Comparison of ENCODE assay signal across 18 cellular contexts in the genomic region with DNA sequence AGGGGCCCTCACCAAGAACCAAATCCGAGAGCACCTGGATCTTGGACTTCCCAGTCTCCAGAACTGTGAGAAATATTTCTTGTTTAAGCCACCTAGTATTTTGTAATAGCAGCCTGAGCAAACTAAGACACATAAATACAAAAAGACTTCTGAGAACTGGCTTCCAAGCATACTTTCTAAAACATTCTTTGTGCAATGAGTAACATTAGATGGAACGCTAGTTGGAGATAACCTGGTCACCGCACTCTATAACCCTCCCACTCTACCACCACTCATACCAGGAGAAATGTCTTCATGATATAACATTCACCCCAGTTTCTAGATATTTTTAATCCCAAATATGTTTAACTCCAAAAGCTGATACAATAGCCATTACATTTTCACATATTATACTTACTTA.
"Had no signal": no experiment of that assay in that cellular context is flagged by ENCODE, and none has a peak within 500 bp of the region (broad histone marks: within the 10 kb centered on the region; RNA-seq: fewer than 3 reads in every experiment).

No MANE protein-coding gene starts in this region.

- H3K27ac ChIP-seq: tibial artery, vagina had no signal

- DNase-seq: activated CD4-positive, alpha-beta memory T cell treated with anti-CD3 and anti-CD28 coated beads, Interleukin-2, amount 10 ng/mL, durations not matched to agents 7 days and 5 days; activated CD4-positive, alpha-beta T cell treated with anti-CD3 and anti-CD28 coated beads for 1 hour; activated gamma-delta T cell; activated T-cell treated with anti-CD3 and anti-CD28 coated beads, Interleukin-2, amount 50 U/mL, for 48 hours; aorta; central memory CD4-positive, alpha-beta T cell; effector memory CD4-positive, alpha-beta T cell; immature natural killer cell; left cardiac atrium; naive thymus-derived CD4-positive, alpha-beta T cell; posterior cingulate gyrus; right cardiac atrium; T1000; tibial artery had no signal

- H3K4me3 Mint-ChIP-seq: activated CD4-positive, alpha-beta memory T cell treated with anti-CD3 and anti-CD28 coated beads, Interleukin-2, amount 10 ng/mL, durations not matched to agents 7 days and 5 days; activated naive CD8-positive, alpha-beta T cell; immature natural killer cell; naive thymus-derived CD4-positive, alpha-beta T cell; stimulated activated memory B cell treated with anti-CD40 and anti-IgM and Interleukin-4, amounts not matched to agents 10 μg/mL and 1 μg/mL and 100 μg/mL, for 72 hours had no signal

- H3K27ac Mint-ChIP-seq: activated CD4-positive, alpha-beta memory T cell treated with anti-CD3 and anti-CD28 coated beads, Interleukin-2, amount 10 ng/mL, durations not matched to agents 7 days and 5 days; activated naive CD8-positive, alpha-beta T cell; immature natural killer cell; naive thymus-derived CD4-positive, alpha-beta T cell; stimulated activated memory B cell treated with anti-CD40 and anti-IgM and Interleukin-4, amounts not matched to agents 10 μg/mL and 1 μg/mL and 100 μg/mL, for 72 hours had no signal

- H3K4me1 ChIP-seq: tibial artery, vagina had no signal

- H3K27me3 ChIP-seq: tibial artery, vagina had no signal

- H3K36me3 ChIP-seq: vagina had no signal

- H3K36me3 Mint-ChIP-seq: immature natural killer cell; naive thymus-derived CD4-positive, alpha-beta T cell had no signal

- H3K4me1 Mint-ChIP-seq: immature natural killer cell; stimulated activated memory B cell treated with anti-CD40 and anti-IgM and Interleukin-4, amounts not matched to agents 10 μg/mL and 1 μg/mL and 100 μg/mL, for 72 hours had no signal

- H3K4me3 ChIP-seq: lung, tibial artery, vagina had no signal

- H3K27me3 Mint-ChIP-seq: activated CD4-positive, alpha-beta memory T cell treated with anti-CD3 and anti-CD28 coated beads, Interleukin-2, amount 10 ng/mL, durations not matched to agents 7 days and 5 days; activated naive CD8-positive, alpha-beta T cell; stimulated activated memory B cell treated with anti-CD40 and anti-IgM and Interleukin-4, amounts not matched to agents 10 μg/mL and 1 μg/mL and 100 μg/mL, for 72 hours had no signal

- H3K9me3 Mint-ChIP-seq: activated CD4-positive, alpha-beta memory T cell treated with anti-CD3 and anti-CD28 coated beads, Interleukin-2, amount 10 ng/mL, durations not matched to agents 7 days and 5 days; immature natural killer cell; stimulated activated memory B cell treated with anti-CD40 and anti-IgM and Interleukin-4, amounts not matched to agents 10 μg/mL and 1 μg/mL and 100 μg/mL, for 72 hours had no signal
